In the genomic region with DNA sequence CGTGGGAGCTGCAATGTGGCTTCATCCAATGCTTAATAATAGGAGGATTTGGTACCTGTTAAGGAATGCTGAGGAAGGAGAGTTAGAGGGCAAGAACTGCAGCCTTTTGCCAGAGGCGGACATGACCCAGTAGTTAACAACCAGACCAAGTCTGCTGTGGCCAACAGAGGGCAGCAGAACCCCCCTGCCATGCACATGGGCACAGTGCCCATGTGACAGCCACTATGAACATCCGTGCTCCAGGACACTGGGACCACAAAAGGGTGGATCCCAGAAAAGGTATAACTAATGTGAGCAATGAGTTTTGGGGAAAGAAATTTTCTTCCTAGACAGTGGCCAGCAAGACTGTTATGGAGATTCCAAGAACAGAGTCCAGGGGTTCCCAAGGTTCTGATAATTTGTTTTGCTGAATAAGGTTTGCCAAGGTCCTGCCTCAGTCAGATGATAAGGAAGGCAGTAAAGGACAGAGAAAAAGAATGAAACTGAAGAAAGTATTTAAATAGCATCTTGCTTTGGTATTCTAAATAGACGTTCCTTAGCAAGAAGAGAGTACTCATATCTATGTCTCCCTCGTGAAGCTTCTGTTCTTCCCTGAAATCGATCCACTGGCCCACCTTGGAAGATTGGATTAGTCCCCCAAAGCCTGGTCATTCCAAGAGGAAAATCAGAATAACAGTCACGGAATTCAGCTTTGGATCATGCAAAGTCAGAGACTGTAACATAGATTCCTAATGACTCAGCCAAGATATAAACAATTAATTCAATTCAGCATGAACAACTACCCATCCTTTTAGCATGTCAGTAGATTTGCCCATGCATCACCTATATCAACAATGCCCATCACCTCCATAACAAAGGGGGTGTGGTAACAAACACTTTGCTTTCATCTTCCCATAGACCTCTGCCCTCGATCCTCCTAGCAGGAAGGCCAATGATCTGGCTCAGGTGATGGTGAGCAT, we compare ENCODE assay signal across 9 cellular contexts. TPM values are rescaled to one million over a fixed set of nuclear protein-coding genes. Genes with fewer than 3 reads are reported as not detected.
DNase-seq lines count a peak whose midpoint lies in the region; ATAC-seq and TF ChIP-seq lines count a peak whose summit lies in the region.
"Had no signal": no experiment of that assay in that cellular context is flagged by ENCODE, and none has a peak within 500 bp of the region (broad histone marks: within the 10 kb centered on the region; RNA-seq: fewer than 3 reads in every experiment).

No MANE protein-coding gene starts in this region.

- H3K9me3 Mint-ChIP-seq in natural killer cell treated with Interleukin-12 subunit alpha and Interleukin-12 subunit beta and Interleukin-15 and Interleukin-18, amount 100 ng/mL, for 72 hours: no peaks in the 10 kb centered on the region

- TF ChIP-seq POLR2A in erythroblast (IDR thresholded peaks at IDR 0.05; ENCODE audit: low read length): no peak

- no peak overlapping the region for H3K4me3 Mint-ChIP-seq in natural killer cell treated with Interleukin-12 subunit alpha and Interleukin-12 subunit beta and Interleukin-15 and Interleukin-18, amount 100 ng/mL, for 72 hours

- ATAC-seq in GM19035 (IDR thresholded peaks at IDR 0.05; ENCODE audit: unreplicated experiment) (peak; percentile 52), GM21786 (IDR thresholded peaks at IDR 0.05; ENCODE audit: unreplicated experiment) (no peak)
- ATAC-seq in natural killer cell treated with Interleukin-12 subunit alpha and Interleukin-12 subunit beta and Interleukin-15 and Interleukin-18, amount 100 ng/mL, for 72 hours: peak; percentile 60 to 69

- H3K27ac Mint-ChIP-seq in natural killer cell treated with Interleukin-12 subunit alpha and Interleukin-12 subunit beta and Interleukin-15 and Interleukin-18, amount 100 ng/mL, for 72 hours: no peak overlapping the region

- peak; percentile 46 for DNase-seq in CD1c-positive myeloid dendritic cell (ENCODE audit: extremely low spot score)
- DNase-seq in NCI-H1092 (lab: John Stamatoyannopoulos, UW): peak; percentile 14
- DNase-seq in activated CD4-positive, alpha-beta T cell treated with anti-CD3 and anti-CD28 coated beads, Interleukin-2, amount 50 U/mL, for 48 hours: peak; percentile 60 to 68
- DNase-seq in erythroblast (lab: John Stamatoyannopoulos, UW): peak; percentile 42 to 56
- DNase-seq in natural killer cell treated with Interleukin-12 subunit alpha and Interleukin-12 subunit beta and Interleukin-15 and Interleukin-18, amount 100 ng/mL, for 72 hours (ENCODE audit: low spot score): no peak
- peak; percentile 60 for DNase-seq in ureter (ENCODE audit: low spot score)

- peaks cover 0 to 3% of the 10 kb centered on the region in 2 donors for H3K4me1 Mint-ChIP-seq in natural killer cell treated with Interleukin-12 subunit alpha and Interleukin-12 subunit beta and Interleukin-15 and Interleukin-18, amount 100 ng/mL, for 72 hours (ENCODE audit: low read depth in 2 of 2)

- H3K27me3 Mint-ChIP-seq in natural killer cell treated with Interleukin-12 subunit alpha and Interleukin-12 subunit beta and Interleukin-15 and Interleukin-18, amount 100 ng/mL, for 72 hours: peaks cover 37 to 38% of the 10 kb centered on the region in 2 donors

- H3K36me3 Mint-ChIP-seq in natural killer cell treated with Interleukin-12 subunit alpha and Interleukin-12 subunit beta and Interleukin-15 and Interleukin-18, amount 100 ng/mL, for 72 hours: no peaks in the 10 kb centered on the region

RNA-seq across cellular contexts. Expression of a gene that starts 56.0 kb away (rescaled TPM):
- not detected for total RNA-seq in natural killer cell treated with Interleukin-12 subunit alpha and Interleukin-12 subunit beta and Interleukin-15 and Interleukin-18, amount 100 ng/mL, for 72 hours
- total RNA-seq in ureter: 1.1 TPM
- total RNA-seq: pulmonary artery endothelial cell had no signal
